ENCODE assay signal across 10 cellular contexts in genomic region chr4:176492648-176493302, GRCh38.
A peak's percentile ranks its signal among the peaks of the same experiment; 100 is the strongest.
DNase-seq lines count a peak whose midpoint lies in the region; ATAC-seq and TF ChIP-seq lines count a peak whose summit lies in the region.
"Had no signal": no experiment of that assay in that cellular context is flagged by ENCODE, and none has a peak within 500 bp of the region (broad histone marks: within the 10 kb centered on the region; RNA-seq: fewer than 3 reads in every experiment).

No MANE protein-coding gene starts in this region.

- TF ChIP-seq POLR2A in lower leg skin (IDR thresholded peaks at IDR 0.05) = no peak

- ATAC-seq in GM19351 (IDR thresholded peaks at IDR 0.05; ENCODE audit: unreplicated experiment) (peak; percentile 100), HG03045 (IDR thresholded peaks at IDR 0.05; ENCODE audit: unreplicated experiment) (peak; percentile 100)
- ATAC-seq in activated naive CD8-positive, alpha-beta T cell treated with anti-CD3 and anti-CD28 coated beads, Interleukin-2, amount 50 U/mL, for 24 hours = peak; percentile 54

- no peaks in the 10 kb centered on the region for H3K4me1 Mint-ChIP-seq in activated naive CD8-positive, alpha-beta T cell treated with anti-CD3 and anti-CD28 coated beads, Interleukin-2, amount 50 U/mL, for 24 hours

- no peaks in the 10 kb centered on the region for H3K9me3 Mint-ChIP-seq in activated naive CD8-positive, alpha-beta T cell treated with anti-CD3 and anti-CD28 coated beads, Interleukin-2, amount 50 U/mL, for 24 hours

- 42 to 51% methylated on average over 2 of the region's 2 CpGs for WGBS in lower leg skin, 2 donors

- no peak overlapping the region for H3K27ac Mint-ChIP-seq in activated naive CD8-positive, alpha-beta T cell treated with anti-CD3 and anti-CD28 coated beads, Interleukin-2, amount 50 U/mL, for 24 hours

- no peak overlapping the region for H3K4me3 Mint-ChIP-seq in activated naive CD8-positive, alpha-beta T cell treated with anti-CD3 and anti-CD28 coated beads, Interleukin-2, amount 50 U/mL, for 24 hours

- H3K27me3 ChIP-seq in GM06990 (replicated peaks; ENCODE audit: control insufficient read depth, insufficient read depth, low read length) = no peaks in the 10 kb centered on the region

- peak; percentile 31 for DNase-seq in GM06990 (ENCODE audit: extremely low read depth, insufficient read length)
- DNase-seq in activated naive CD8-positive, alpha-beta T cell treated with anti-CD3 and anti-CD28 coated beads, Interleukin-2, amount 50 U/mL, for 24 hours = no peak
- no peak for DNase-seq in NCI-H226
- DNase-seq in stimulated activated CD4-positive, alpha-beta T cell treated with anti-CD3 and anti-CD28 coated beads, Interleukin-4, amount 100 ng/mL, for 24 hours = no peak
- no peak for DNase-seq in lower leg skin (ENCODE audit: low spot score in 2 of 2)
- DNase-seq in SKM-1 (lab: John Stamatoyannopoulos, UW; ENCODE audit: unreplicated experiment) = no peak
- DNase-seq: occipital lobe, substantia nigra had no signal

- no peaks in the 10 kb centered on the region for H3K27me3 Mint-ChIP-seq in activated naive CD8-positive, alpha-beta T cell treated with anti-CD3 and anti-CD28 coated beads, Interleukin-2, amount 50 U/mL, for 24 hours

- intact Hi-C loops in lower leg skin (cut with DNase I; ENCODE audit: low total_unique reads) = no loop called here

- TF ChIP-seq CTCF in GM06990 (IDR thresholded peaks at IDR 0.05; ENCODE audit: insufficient read depth, low read length, poor library complexity, severe bottlenecking) (no peak), lower leg skin (IDR thresholded peaks at IDR 0.05) (no peak)

- H3K36me3 ChIP-seq in GM06990 (ENCODE audit: control insufficient read depth, insufficient read depth, low read length) = no peaks in the 10 kb centered on the region

- no peaks in the 10 kb centered on the region for H3K36me3 Mint-ChIP-seq in activated naive CD8-positive, alpha-beta T cell treated with anti-CD3 and anti-CD28 coated beads, Interleukin-2, amount 50 U/mL, for 24 hours (ENCODE audit: low read depth)

- H3K4me3 ChIP-seq in GM06990 (replicated peaks; ENCODE audit: low read depth, low read length) = no peak overlapping the region
- H3K4me3 ChIP-seq in lower leg skin (ENCODE audit: low read depth, poor library complexity, severe bottlenecking) = no peak overlapping the region
